1 cellular context compared by ENCODE assay signal in genomic region chr9:35102769-35103659, GRCh38.
TF ChIP-seq lines count a peak whose summit lies in the region.

TSS of gene STOML2 (minus strand) at chr9:35103131. CDS start at chr9:35103094, 37 bp downstream.

TF ChIP-seq in K562, 482 proteins besides CTCF, POLR2A, EP300 and RAD21 (continued from another document and continues in another):
- TF ChIP-seq, protein P1, sequence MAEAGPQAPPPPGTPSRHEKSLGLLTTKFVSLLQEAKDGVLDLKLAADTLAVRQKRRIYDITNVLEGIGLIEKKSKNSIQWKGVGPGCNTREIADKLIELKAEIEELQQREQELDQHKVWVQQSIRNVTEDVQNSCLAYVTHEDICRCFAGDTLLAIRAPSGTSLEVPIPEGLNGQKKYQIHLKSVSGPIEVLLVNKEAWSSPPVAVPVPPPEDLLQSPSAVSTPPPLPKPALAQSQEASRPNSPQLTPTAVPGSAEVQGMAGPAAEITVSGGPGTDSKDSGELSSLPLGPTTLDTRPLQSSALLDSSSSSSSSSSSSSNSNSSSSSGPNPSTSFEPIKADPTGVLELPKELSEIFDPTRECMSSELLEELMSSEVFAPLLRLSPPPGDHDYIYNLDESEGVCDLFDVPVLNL (CRISPR knock-in tag; IDR thresholded peaks at IDR 0.05; ENCODE audit: low read depth), result no peak
- no peak for TF ChIP-seq LARP7 (IDR thresholded peaks at IDR 0.05)
- TF ChIP-seq HDGF (IDR thresholded peaks at IDR 0.05), result no peak
- TF ChIP-seq ATF1 (CRISPR knock-in tag; IDR thresholded peaks at IDR 0.05), result no peak
- TF ChIP-seq ATF1 (tag; IDR thresholded peaks at IDR 0.05), result peak; percentile 74
- no peak for TF ChIP-seq NR4A1 (CRISPR knock-in tag; IDR thresholded peaks at IDR 0.05)
- TF ChIP-seq NR4A1 (tag; IDR thresholded peaks at IDR 0.05), result no peak
- TF ChIP-seq ZSCAN32 (CRISPR knock-in tag; IDR thresholded peaks at IDR 0.05), result no peak
- TF ChIP-seq PHF21A (IDR thresholded peaks at IDR 0.05; ENCODE audit: borderline replicate concordance, low read depth), result no peak
- no peak for TF ChIP-seq BRD9 (IDR thresholded peaks at IDR 0.05; ENCODE audit: low read depth, partially characterized antibody)
- no peak for TF ChIP-seq HNRNPL (IDR thresholded peaks at IDR 0.05; ENCODE audit: low read depth, low read length)
- no peak for TF ChIP-seq TCF15 (CRISPR knock-in tag; IDR thresholded peaks at IDR 0.05)
- no peak for TF ChIP-seq ZNF699 (CRISPR knock-in tag; IDR thresholded peaks at IDR 0.05; ENCODE audit: insufficient replicate concordance)
- no peak for TF ChIP-seq DNMT1 (IDR thresholded peaks at IDR 0.05)
- no peak for TF ChIP-seq GABPB2 (CRISPR knock-in tag; conservative IDR thresholded peaks at IDR 0.05)
- no peak for TF ChIP-seq ZNF551 (CRISPR knock-in tag; IDR thresholded peaks at IDR 0.05)
- TF ChIP-seq, protein P2, sequence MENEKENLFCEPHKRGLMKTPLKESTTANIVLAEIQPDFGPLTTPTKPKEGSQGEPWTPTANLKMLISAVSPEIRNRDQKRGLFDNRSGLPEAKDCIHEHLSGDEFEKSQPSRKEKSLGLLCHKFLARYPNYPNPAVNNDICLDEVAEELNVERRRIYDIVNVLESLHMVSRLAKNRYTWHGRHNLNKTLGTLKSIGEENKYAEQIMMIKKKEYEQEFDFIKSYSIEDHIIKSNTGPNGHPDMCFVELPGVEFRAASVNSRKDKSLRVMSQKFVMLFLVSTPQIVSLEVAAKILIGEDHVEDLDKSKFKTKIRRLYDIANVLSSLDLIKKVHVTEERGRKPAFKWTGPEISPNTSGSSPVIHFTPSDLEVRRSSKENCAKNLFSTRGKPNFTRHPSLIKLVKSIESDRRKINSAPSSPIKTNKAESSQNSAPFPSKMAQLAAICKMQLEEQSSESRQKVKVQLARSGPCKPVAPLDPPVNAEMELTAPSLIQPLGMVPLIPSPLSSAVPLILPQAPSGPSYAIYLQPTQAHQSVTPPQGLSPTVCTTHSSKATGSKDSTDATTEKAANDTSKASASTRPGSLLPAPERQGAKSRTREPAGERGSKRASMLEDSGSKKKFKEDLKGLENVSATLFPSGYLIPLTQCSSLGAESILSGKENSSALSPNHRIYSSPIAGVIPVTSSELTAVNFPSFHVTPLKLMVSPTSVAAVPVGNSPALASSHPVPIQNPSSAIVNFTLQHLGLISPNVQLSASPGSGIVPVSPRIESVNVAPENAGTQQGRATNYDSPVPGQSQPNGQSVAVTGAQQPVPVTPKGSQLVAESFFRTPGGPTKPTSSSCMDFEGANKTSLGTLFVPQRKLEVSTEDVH (IDR thresholded peaks at IDR 0.05; ENCODE audit: low read depth, partially characterized antibody), result peak; percentile 90
- TF ChIP-seq SMAD1 (IDR thresholded peaks at IDR 0.05; ENCODE audit: low read depth, low read length, partially characterized antibody), result no peak
- TF ChIP-seq BACH1 (tag; IDR thresholded peaks at IDR 0.05), result no peak
- TF ChIP-seq ELF4 (CRISPR knock-in tag; IDR thresholded peaks at IDR 0.05), result no peak
- TF ChIP-seq BCOR (IDR thresholded peaks at IDR 0.05), result no peak
- TF ChIP-seq ATF7 (IDR thresholded peaks at IDR 0.05), result peak; percentile 57
- no peak for TF ChIP-seq TEAD4 (IDR thresholded peaks at IDR 0.05; ENCODE audit: low read length)
- no peak for TF ChIP-seq TEAD4 (CRISPR knock-in tag; IDR thresholded peaks at IDR 0.05; ENCODE audit: borderline replicate concordance)
- no peak for TF ChIP-seq COPS2 (conservative IDR thresholded peaks at IDR 0.05)
- peak; percentile 43; the same call in 1 of the 2 replicates for TF ChIP-seq NFIC (IDR thresholded peaks at IDR 0.05)
- no peak for TF ChIP-seq ZNF780A (CRISPR knock-in tag; IDR thresholded peaks at IDR 0.05)
- no peak for TF ChIP-seq ZBTB17 (CRISPR knock-in tag; IDR thresholded peaks at IDR 0.05)
- TF ChIP-seq SP1 (CRISPR knock-in tag; IDR thresholded peaks at IDR 0.05), result peak; percentile 63
- TF ChIP-seq TCFL5 (CRISPR knock-in tag; conservative IDR thresholded peaks at IDR 0.05), result no peak
- peak; percentile 70 for TF ChIP-seq CREM (IDR thresholded peaks at IDR 0.05; ENCODE audit: low read depth)
- no peak for TF ChIP-seq ZFP91 (CRISPR knock-in tag; IDR thresholded peaks at IDR 0.05)
- TF ChIP-seq, protein P3, sequence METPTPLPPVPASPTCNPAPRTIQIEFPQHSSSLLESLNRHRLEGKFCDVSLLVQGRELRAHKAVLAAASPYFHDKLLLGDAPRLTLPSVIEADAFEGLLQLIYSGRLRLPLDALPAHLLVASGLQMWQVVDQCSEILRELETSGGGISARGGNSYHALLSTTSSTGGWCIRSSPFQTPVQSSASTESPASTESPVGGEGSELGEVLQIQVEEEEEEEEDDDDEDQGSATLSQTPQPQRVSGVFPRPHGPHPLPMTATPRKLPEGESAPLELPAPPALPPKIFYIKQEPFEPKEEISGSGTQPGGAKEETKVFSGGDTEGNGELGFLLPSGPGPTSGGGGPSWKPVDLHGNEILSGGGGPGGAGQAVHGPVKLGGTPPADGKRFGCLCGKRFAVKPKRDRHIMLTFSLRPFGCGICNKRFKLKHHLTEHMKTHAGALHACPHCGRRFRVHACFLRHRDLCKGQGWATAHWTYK (CRISPR knock-in tag; IDR thresholded peaks at IDR 0.05), result no peak
- no peak for TF ChIP-seq RAD51 (IDR thresholded peaks at IDR 0.05; ENCODE audit: borderline replicate concordance, low read depth)
- no peak for TF ChIP-seq ERF (CRISPR knock-in tag; IDR thresholded peaks at IDR 0.05)
- TF ChIP-seq PHB2 (IDR thresholded peaks at IDR 0.05; ENCODE audit: low read depth), result no peak
- TF ChIP-seq YY1 (IDR thresholded peaks at IDR 0.05; ENCODE audit: borderline replicate concordance in 1 of 3, control insufficient read depth in 1 of 3, extremely low read depth in 1 of 3, insufficient read depth in 3 of 3, insufficient read length in 1 of 3, insufficient replicate concordance in 2 of 3, low read depth in 1 of 3, low read length in 2 of 3), result peak; percentile 41 to 89 (median 84)
- TF ChIP-seq HMGN3 (IDR thresholded peaks at IDR 0.05; ENCODE audit: borderline replicate concordance, extremely low read depth, insufficient read length, low read depth, low read length), result peak; percentile 38
- no peak for TF ChIP-seq JUN (IDR thresholded peaks at IDR 0.05; ENCODE audit: borderline replicate concordance, low read depth, low read length)
- TF ChIP-seq JUN (CRISPR knock-in tag; IDR thresholded peaks at IDR 0.05; ENCODE audit: borderline replicate concordance), result no peak
- no peak for TF ChIP-seq ZNF57 (CRISPR knock-in tag; IDR thresholded peaks at IDR 0.05)
- no peak for TF ChIP-seq ZNF830 (CRISPR knock-in tag; IDR thresholded peaks at IDR 0.05)
- TF ChIP-seq, protein P4, sequence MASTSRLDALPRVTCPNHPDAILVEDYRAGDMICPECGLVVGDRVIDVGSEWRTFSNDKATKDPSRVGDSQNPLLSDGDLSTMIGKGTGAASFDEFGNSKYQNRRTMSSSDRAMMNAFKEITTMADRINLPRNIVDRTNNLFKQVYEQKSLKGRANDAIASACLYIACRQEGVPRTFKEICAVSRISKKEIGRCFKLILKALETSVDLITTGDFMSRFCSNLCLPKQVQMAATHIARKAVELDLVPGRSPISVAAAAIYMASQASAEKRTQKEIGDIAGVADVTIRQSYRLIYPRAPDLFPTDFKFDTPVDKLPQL (IDR thresholded peaks at IDR 0.05; ENCODE audit: extremely low read depth, insufficient read length), result no peak
- no peak for TF ChIP-seq ZNF146 (CRISPR knock-in tag; IDR thresholded peaks at IDR 0.05; ENCODE audit: unreplicated experiment)
- no peak for TF ChIP-seq PTRF (tag; IDR thresholded peaks at IDR 0.05)
- TF ChIP-seq ZNF717 (CRISPR knock-in tag; IDR thresholded peaks at IDR 0.05), result no peak
- TF ChIP-seq, protein P5, sequence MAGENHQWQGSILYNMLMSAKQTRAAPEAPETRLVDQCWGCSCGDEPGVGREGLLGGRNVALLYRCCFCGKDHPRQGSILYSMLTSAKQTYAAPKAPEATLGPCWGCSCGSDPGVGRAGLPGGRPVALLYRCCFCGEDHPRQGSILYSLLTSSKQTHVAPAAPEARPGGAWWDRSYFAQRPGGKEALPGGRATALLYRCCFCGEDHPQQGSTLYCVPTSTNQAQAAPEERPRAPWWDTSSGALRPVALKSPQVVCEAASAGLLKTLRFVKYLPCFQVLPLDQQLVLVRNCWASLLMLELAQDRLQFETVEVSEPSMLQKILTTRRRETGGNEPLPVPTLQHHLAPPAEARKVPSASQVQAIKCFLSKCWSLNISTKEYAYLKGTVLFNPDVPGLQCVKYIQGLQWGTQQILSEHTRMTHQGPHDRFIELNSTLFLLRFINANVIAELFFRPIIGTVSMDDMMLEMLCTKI (IDR thresholded peaks at IDR 0.05; ENCODE audit: partially characterized antibody), result no peak
- TF ChIP-seq, protein P6, sequence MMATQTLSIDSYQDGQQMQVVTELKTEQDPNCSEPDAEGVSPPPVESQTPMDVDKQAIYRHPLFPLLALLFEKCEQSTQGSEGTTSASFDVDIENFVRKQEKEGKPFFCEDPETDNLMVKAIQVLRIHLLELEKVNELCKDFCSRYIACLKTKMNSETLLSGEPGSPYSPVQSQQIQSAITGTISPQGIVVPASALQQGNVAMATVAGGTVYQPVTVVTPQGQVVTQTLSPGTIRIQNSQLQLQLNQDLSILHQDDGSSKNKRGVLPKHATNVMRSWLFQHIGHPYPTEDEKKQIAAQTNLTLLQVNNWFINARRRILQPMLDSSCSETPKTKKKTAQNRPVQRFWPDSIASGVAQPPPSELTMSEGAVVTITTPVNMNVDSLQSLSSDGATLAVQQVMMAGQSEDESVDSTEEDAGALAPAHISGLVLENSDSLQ (IDR thresholded peaks at IDR 0.05), result peak; percentile 86
- no peak for TF ChIP-seq MYBL2 (IDR thresholded peaks at IDR 0.05; ENCODE audit: low read depth)
- no peak for TF ChIP-seq MYBL2 (CRISPR knock-in tag; IDR thresholded peaks at IDR 0.05; ENCODE audit: borderline replicate concordance)
- TF ChIP-seq CBX2 (IDR thresholded peaks at IDR 0.05; ENCODE audit: insufficient read depth, low read length, poor library complexity, severe bottlenecking), result no peak
- no peak for TF ChIP-seq CBFB (CRISPR knock-in tag; IDR thresholded peaks at IDR 0.05)
- no peak for TF ChIP-seq POLR3A (IDR thresholded peaks at IDR 0.05; ENCODE audit: borderline replicate concordance, extremely low read depth, insufficient read depth, insufficient read length)
- no peak for TF ChIP-seq SRSF3 (IDR thresholded peaks at IDR 0.05; ENCODE audit: insufficient read depth, low read length)
- 0 out of 2 replicates have a peak, but pooled peaks have one; percentile 15 for TF ChIP-seq LCOR (CRISPR knock-in tag; IDR thresholded peaks at IDR 0.05)
- 0 out of 2 replicates have a peak, but pooled peaks have one; percentile 17 for TF ChIP-seq RFX5 (IDR thresholded peaks at IDR 0.05; ENCODE audit: low read depth, low read length)
- TF ChIP-seq MLLT1 (IDR thresholded peaks at IDR 0.05), result no peak
- TF ChIP-seq ZNF232 (CRISPR knock-in tag; IDR thresholded peaks at IDR 0.05), result no peak
- TF ChIP-seq EGR1 (conservative IDR thresholded peaks at IDR 0.05), result peak; percentile 77
- no peak for TF ChIP-seq ZNF23 (CRISPR knock-in tag; IDR thresholded peaks at IDR 0.05)
- no peak for TF ChIP-seq ZNF785 (CRISPR knock-in tag; IDR thresholded peaks at IDR 0.05)
- no peak for TF ChIP-seq RNF219 (CRISPR knock-in tag; IDR thresholded peaks at IDR 0.05)
